In genomic region chr11:8832571-8833260, GRCh38 we compare ENCODE assay signal across 8 cellular contexts.
DNase-seq lines count a peak whose midpoint lies in the region; ATAC-seq and TF ChIP-seq lines count a peak whose summit lies in the region.

No MANE protein-coding gene starts in this region.

- peak overlapping the region; percentile 76 for H3K27ac ChIP-seq in mammary epithelial cell (ENCODE audit: insufficient read depth, low read depth, low read length)
- H3K27ac ChIP-seq in mesodermal cell (ENCODE audit: low read depth, low read length, severe bottlenecking), result peak overlapping the region; percentile 82

- 11% methylated on average over 8 of the region's 9 CpGs for WGBS in mammary epithelial cell (ENCODE audit: low coverage, missing lambda C conversion rate)
- WGBS in mesodermal cell (ENCODE audit: insufficient coverage in 2 of 2), 2 experiments, result 53 to 55% methylated on average over 9 of the region's 9 CpGs

- no peaks in the 10 kb centered on the region for H3K79me2 ChIP-seq in mammary epithelial cell (ENCODE audit: insufficient read depth, low read length)

- BruUV-seq in mammary epithelial cell (replicated peaks; lab: Mats Ljungman, UMichigan), result TSS peak; percentile 62

- H3K36me3 ChIP-seq in mammary epithelial cell (ENCODE audit: insufficient read depth, low read length) (no peaks in the 10 kb centered on the region), mesodermal cell (ENCODE audit: control insufficient read depth, insufficient read depth, low read length) (peaks cover 36% of the 10 kb centered on the region)

- H3K4me2 ChIP-seq in mammary epithelial cell (ENCODE audit: insufficient read depth, low read depth, low read length), result peak overlapping the region; percentile 50

- intact Hi-C loops in mammary epithelial cell (cut with micrococcal nuclease) (loop anchor here (1.0 to 5.0 kb wide), 3 partner anchors 18 to 80 kb away; partner anchors contain the start of gene AKIP1), left colon (cut with DNase I, micrococcal nuclease) (no loop called here)

- CTCF ChIA-PET in mammary epithelial cell (lab: Charles Lee; ENCODE audit: low non-redundant PET), result interaction anchor here (0.6 kb wide), 1 partner anchor 80 kb away, joined by 8 read pairs; no protein-coding TSS in a partner anchor

- in situ Hi-C loops in mammary epithelial cell (cut with MboI; ENCODE audit: low sequenced_read_pairs in 2 of 2), result no loop called here

- H3K4me3 ChIP-seq in mammary epithelial cell (replicated peaks in 1 of 3; ENCODE audit: insufficient read depth in 1 of 3, low read depth in 2 of 3, low read length in 3 of 3), result no peak overlapping the region
- no peak overlapping the region for H3K4me3 ChIP-seq in mesodermal cell (ENCODE audit: extremely low read depth, insufficient read depth, low read length, poor library complexity, severe bottlenecking)

- no peaks in the 10 kb centered on the region for H4K20me1 ChIP-seq in mammary epithelial cell (ENCODE audit: insufficient read depth, low read length)

- DNase-seq in A172 (ENCODE audit: low spot score), result peak; percentile 82
- peak; percentile 53 to 84 for DNase-seq in NCI-H446 (lab: John Stamatoyannopoulos, UW)
- peak; percentile 90 for DNase-seq in mammary epithelial cell
- DNase-seq in left colon, result no peak
- no peak for DNase-seq in HUDEP-2 (lab: John Stamatoyannopoulos, UW; ENCODE audit: unreplicated experiment in 76 of 76)

- H3K4me1 ChIP-seq in mammary epithelial cell (ENCODE audit: insufficient read depth, low read length) (peaks cover 33% of the 10 kb centered on the region), mesodermal cell (ENCODE audit: control insufficient read depth, insufficient read depth, low read length, poor library complexity, severe bottlenecking) (peaks cover 79% of the 10 kb centered on the region)

- dilution Hi-C loops in mammary epithelial cell (cut with HindIII; ENCODE audit: low sequenced_read_pairs), result no loop called here

- no peak for TF ChIP-seq CTCF in mammary epithelial cell (conservative IDR thresholded peaks at IDR 0.05 in 1 of 2, IDR thresholded peaks at IDR 0.05 in 1 of 2; ENCODE audit: extremely low read depth in 1 of 2, insufficient read depth in 1 of 2, low read depth in 1 of 2, low read length in 2 of 2)

- H3K9ac ChIP-seq in mammary epithelial cell (ENCODE audit: insufficient read depth, low read length), result peak overlapping the region; percentile 51

- ATAC-seq in GM18499 (IDR thresholded peaks at IDR 0.05; ENCODE audit: insufficient read depth, unreplicated experiment) (peak; percentile 64), HG02763 (IDR thresholded peaks at IDR 0.05; ENCODE audit: unreplicated experiment) (peak; percentile 79), left colon (no peak)

- peak overlapping the region; percentile 77 for H2AFZ ChIP-seq in mammary epithelial cell (ENCODE audit: low read depth, low read length)

- H3K27me3 ChIP-seq in mammary epithelial cell (ENCODE audit: insufficient read depth, low read length), result no peaks in the 10 kb centered on the region

- H3K9me3 ChIP-seq in mammary epithelial cell (replicated peaks; ENCODE audit: insufficient read depth, low read length) (no peaks in the 10 kb centered on the region), mesodermal cell (ENCODE audit: control insufficient read depth, low read length) (no peaks in the 10 kb centered on the region)

Comparison
In these comparisons a context has a peak if more than half of its experiments do, and no peak if none do; other contexts are left out.
1. DNase-seq: peak in A172 (single experiment), NCI-H446 (2 of 2) and mammary epithelial cell (single experiment); none in left colon (0 of 2) and HUDEP-2 (0 of 76).